ENCODE assay signal across 17 cellular contexts in genomic region chr7:30633223-30633622, GRCh38. TPM values are rescaled to one million over a fixed set of nuclear protein-coding genes. Genes with fewer than 3 reads are reported as not detected.
A peak's percentile ranks its signal among the peaks of the same experiment; 100 is the strongest.
DNase-seq lines count a peak whose midpoint lies in the region; ATAC-seq and TF ChIP-seq lines count a peak whose summit lies in the region.
"Had no signal": no experiment of that assay in that cellular context is flagged by ENCODE, and none has a peak within 500 bp of the region (broad histone marks: within the 10 kb centered on the region; RNA-seq: fewer than 3 reads in every experiment).

No MANE protein-coding gene starts in this region.

- no peaks in the 10 kb centered on the region for H3K9me3 Mint-ChIP-seq in T-helper 1 cell treated with Interleukin-12 subunit alpha and Interleukin-12 subunit beta and Interleukin-4 antibody, amounts not matched to agents 30 μg/mL and 1 μg/mL, for 36 hours
- no peaks in the 10 kb centered on the region for H3K9me3 Mint-ChIP-seq in stimulated activated effector memory CD8-positive, alpha-beta T cell treated with anti-CD3 and anti-CD28 coated beads, Interleukin-12 subunit alpha, Interleukin-12 subunit beta, amount 100 ng/mL, for 72 hours
- no peaks in the 10 kb centered on the region for H3K9me3 Mint-ChIP-seq in activated naive CD4-positive, alpha-beta T cell treated with anti-CD3 and anti-CD28 coated beads, Interleukin-2, amount 10 ng/mL, durations not matched to agents 7 days and 5 days
- H3K9me3 Mint-ChIP-seq: CD14-positive monocyte, HFFc6 had no signal

- peaks cover 2% of the 10 kb centered on the region for H3K4me1 Mint-ChIP-seq in T-helper 1 cell treated with Interleukin-12 subunit alpha and Interleukin-12 subunit beta and Interleukin-4 antibody, amounts not matched to agents 30 μg/mL and 1 μg/mL, for 36 hours (ENCODE audit: low read depth)
- no peaks in the 10 kb centered on the region for H3K4me1 Mint-ChIP-seq in stimulated activated effector memory CD8-positive, alpha-beta T cell treated with anti-CD3 and anti-CD28 coated beads, Interleukin-12 subunit alpha, Interleukin-12 subunit beta, amount 100 ng/mL, for 72 hours
- H3K4me1 Mint-ChIP-seq in activated naive CD4-positive, alpha-beta T cell treated with anti-CD3 and anti-CD28 coated beads, Interleukin-2, amount 10 ng/mL, durations not matched to agents 7 days and 5 days = no peaks in the 10 kb centered on the region

- POLR2A ChIA-PET in Panc1 (lab: Charles Lee) = no interaction called here

- no TSS peak for BruUV-seq in Panc1 (replicated peaks; lab: Mats Ljungman, UMichigan)

- intact Hi-C loops in Panc1 (cut with micrococcal nuclease; ENCODE audit: unreplicated experiment) = no loop called here

- H3K9me3 ChIP-seq in Panc1 (ENCODE audit: control insufficient read depth, insufficient read depth, low read depth, low read length) (no peaks in the 10 kb centered on the region; the same call in 1 of the 2 replicates), hepatocyte (ENCODE audit: low read depth) (no peaks in the 10 kb centered on the region), SJCRH30 (replicated peaks) (peaks cover 4% of the 10 kb centered on the region; the same call in 1 of the 2 replicates)
- H3K9me3 ChIP-seq: A549, Caco-2 had no signal

- TF ChIP-seq CTCF in Panc1 (IDR thresholded peaks at IDR 0.05) (no peak), hepatocyte (IDR thresholded peaks at IDR 0.05; ENCODE audit: poor library complexity) (no peak)

- H3K79me2 ChIP-seq in hepatocyte = no peaks in the 10 kb centered on the region

- peak overlapping the region; percentile 41 for H3K27ac Mint-ChIP-seq in T-helper 1 cell treated with Interleukin-12 subunit alpha and Interleukin-12 subunit beta and Interleukin-4 antibody, amounts not matched to agents 30 μg/mL and 1 μg/mL, for 36 hours
- peak overlapping the region; percentile 52 for H3K27ac Mint-ChIP-seq in stimulated activated effector memory CD8-positive, alpha-beta T cell treated with anti-CD3 and anti-CD28 coated beads, Interleukin-12 subunit alpha, Interleukin-12 subunit beta, amount 100 ng/mL, for 72 hours
- H3K27ac Mint-ChIP-seq in activated naive CD4-positive, alpha-beta T cell treated with anti-CD3 and anti-CD28 coated beads, Interleukin-2, amount 10 ng/mL, durations not matched to agents 7 days and 5 days = no peak overlapping the region

- H2AFZ ChIP-seq in hepatocyte = no peak overlapping the region

- peaks cover 62% of the 10 kb centered on the region for H3K36me3 ChIP-seq in Panc1 (ENCODE audit: control insufficient read depth, insufficient read depth, low read length)
- no peaks in the 10 kb centered on the region for H3K36me3 ChIP-seq in hepatocyte (replicated peaks; ENCODE audit: insufficient read depth, low read depth)
- H3K36me3 ChIP-seq in SJCRH30 = peaks cover 71% of the 10 kb centered on the region

- H3K4me3 ChIP-seq in Panc1 (ENCODE audit: low read depth in 2 of 2, low read length in 2 of 2) (no peak overlapping the region), hepatocyte (no peak overlapping the region), SJCRH30 (no peak overlapping the region)
- H3K4me3 ChIP-seq: A549 had no signal

- H3K27me3 ChIP-seq in Panc1 (ENCODE audit: control insufficient read depth, insufficient read depth, low read length) (no peaks in the 10 kb centered on the region), hepatocyte (no peaks in the 10 kb centered on the region), SJCRH30 (no peaks in the 10 kb centered on the region)

- no peaks in the 10 kb centered on the region for H3K27me3 Mint-ChIP-seq in T-helper 1 cell treated with Interleukin-12 subunit alpha and Interleukin-12 subunit beta and Interleukin-4 antibody, amounts not matched to agents 30 μg/mL and 1 μg/mL, for 36 hours (ENCODE audit: low read depth)
- no peaks in the 10 kb centered on the region for H3K27me3 Mint-ChIP-seq in activated naive CD4-positive, alpha-beta T cell treated with anti-CD3 and anti-CD28 coated beads, Interleukin-2, amount 10 ng/mL, durations not matched to agents 7 days and 5 days

- H3K27ac ChIP-seq in Panc1 (ENCODE audit: low read length) (no peak overlapping the region), hepatocyte (peak overlapping the region; percentile 9), SJCRH30 (no peak overlapping the region)
- H3K27ac ChIP-seq: A549 had no signal

- H3K4me3 Mint-ChIP-seq in T-helper 1 cell treated with Interleukin-12 subunit alpha and Interleukin-12 subunit beta and Interleukin-4 antibody, amounts not matched to agents 30 μg/mL and 1 μg/mL, for 36 hours = no peak overlapping the region
- no peak overlapping the region for H3K4me3 Mint-ChIP-seq in stimulated activated effector memory CD8-positive, alpha-beta T cell treated with anti-CD3 and anti-CD28 coated beads, Interleukin-12 subunit alpha, Interleukin-12 subunit beta, amount 100 ng/mL, for 72 hours
- H3K4me3 Mint-ChIP-seq in activated naive CD4-positive, alpha-beta T cell treated with anti-CD3 and anti-CD28 coated beads, Interleukin-2, amount 10 ng/mL, durations not matched to agents 7 days and 5 days = no peak overlapping the region
- H3K4me3 Mint-ChIP-seq: CD14-positive monocyte, HFFc6 had no signal

- H3K4me1 ChIP-seq in Panc1 (ENCODE audit: control insufficient read depth, insufficient read depth, low read length) (no peaks in the 10 kb centered on the region), hepatocyte (ENCODE audit: insufficient read depth) (no peaks in the 10 kb centered on the region), SJCRH30 (no peaks in the 10 kb centered on the region)
- H3K4me1 ChIP-seq: A549, Caco-2 had no signal

- H3K9me2 ChIP-seq in hepatocyte (replicated peaks; ENCODE audit: insufficient read depth) = no peaks in the 10 kb centered on the region

- peaks cover 51% of the 10 kb centered on the region for H3K36me3 Mint-ChIP-seq in T-helper 1 cell treated with Interleukin-12 subunit alpha and Interleukin-12 subunit beta and Interleukin-4 antibody, amounts not matched to agents 30 μg/mL and 1 μg/mL, for 36 hours (ENCODE audit: low read depth)
- H3K36me3 Mint-ChIP-seq in stimulated activated effector memory CD8-positive, alpha-beta T cell treated with anti-CD3 and anti-CD28 coated beads, Interleukin-12 subunit alpha, Interleukin-12 subunit beta, amount 100 ng/mL, for 72 hours = peaks cover 82% of the 10 kb centered on the region
- peaks cover 63% of the 10 kb centered on the region for H3K36me3 Mint-ChIP-seq in activated naive CD4-positive, alpha-beta T cell treated with anti-CD3 and anti-CD28 coated beads, Interleukin-2, amount 10 ng/mL, durations not matched to agents 7 days and 5 days

- WGBS in hepatocyte (ENCODE audit: low lambda C conversion rate, missing lambda C conversion rate) = 87% methylated on average over 3 of the region's 3 CpGs

- no peaks in the 10 kb centered on the region for H4K20me1 ChIP-seq in hepatocyte (ENCODE audit: insufficient read depth, poor library complexity, severe bottlenecking)

- 0 out of 2 replicates have a peak, but pooled peaks have one; percentile 34 for ATAC-seq in Panc1
- no peak for ATAC-seq in stimulated activated effector memory CD8-positive, alpha-beta T cell treated with anti-CD3 and anti-CD28 coated beads, Interleukin-12 subunit alpha, Interleukin-12 subunit beta, amount 100 ng/mL, for 72 hours
- ATAC-seq: A549, Right ventricle myocardium inferior had no signal

- in situ Hi-C loops in Panc1 (cut with HindIII; ENCODE audit: low pct_unique_long_range_greater_than_20kb, low sequenced_read_pairs) = no loop called here

- no peak overlapping the region for H3K4me2 ChIP-seq in hepatocyte
- H3K4me2 ChIP-seq: A549 had no signal

- CTCF ChIA-PET in Panc1 (lab: Charles Lee) = no interaction called here
- CTCF ChIA-PET in activated naive CD4-positive, alpha-beta T cell treated with anti-CD3 and anti-CD28 coated beads, Interleukin-2, amount 10 ng/mL, durations not matched to agents 7 days and 5 days (lab: Charles Lee) = interaction anchor here (0.6 to 1.5 kb wide), 3 partner anchors 14 to 285 kb away, joined by 3 to 6 read pairs (median 3); no protein-coding TSS in a partner anchor

- DNase-seq in T-helper 1 cell (no peak), Panc1 (ENCODE audit: low read depth, low spot score) (no peak), hepatocyte (ENCODE audit: low spot score) (no peak), SJCRH30 (no peak), 8988T (no peak)
- no peak for DNase-seq in stimulated activated effector memory CD8-positive, alpha-beta T cell treated with anti-CD3 and anti-CD28 coated beads, Interleukin-12 subunit alpha, Interleukin-12 subunit beta, amount 100 ng/mL, for 72 hours (ENCODE audit: low spot score in 2 of 2)
- DNase-seq in activated naive CD4-positive, alpha-beta T cell treated with anti-CD3 and anti-CD28 coated beads, Interleukin-2, amount 10 ng/mL, durations not matched to agents 7 days and 5 days = no peak
- DNase-seq: Caco-2, HFFc6, KBM-7, NCI-H1092, NCI-H69 had no signal

RNA-seq across cellular contexts. Expression of gene GARS1, which starts 38.5 kb away (rescaled TPM):
- total RNA-seq in Panc1 (2021; ENCODE audit: unreplicated experiment) (271 TPM), hepatocyte (151 and 163 TPM in 2 replicates)
- polyA plus RNA-seq in Panc1 (2012; ENCODE audit: insufficient read length) = 435 TPM
- 111 and 131 TPM in 2 replicates for polyA plus RNA-seq in hepatocyte
- 126 and 139 TPM in 2 replicates for total RNA-seq in SJCRH30 (2014; rRNA removed; shearing (Covaris generic))

RNA-seq across cellular contexts. Expression of gene CRHR2, which starts 49.0 kb away (rescaled TPM):
- total RNA-seq in Panc1 (2021; ENCODE audit: unreplicated experiment) = not detected
- not detected for polyA plus RNA-seq in Panc1 (2012; ENCODE audit: insufficient read length)
- total RNA-seq in hepatocyte = not detected in 2 replicates
- polyA plus RNA-seq in hepatocyte = 0.19 and 0.21 TPM in 2 replicates
- total RNA-seq in SJCRH30 (2014; rRNA removed; shearing (Covaris generic)) = not detected in 2 replicates
- total RNA-seq: Caco-2, H4, HFFc6 had no signal
- polyA plus RNA-seq: A549, CD14-positive monocyte had no signal
